8 cellular contexts compared by ENCODE assay signal in genomic region chr1:37811027-37811655, GRCh38. TPM values are rescaled to one million over a fixed set of nuclear protein-coding genes. Genes with fewer than 3 reads are reported as not detected.
DNase-seq lines count a peak whose midpoint lies in the region; ATAC-seq and TF ChIP-seq lines count a peak whose summit lies in the region.

No MANE protein-coding gene starts in this region.

- peak overlapping the region in 8 of 10 donors; percentile 24 to 79 (median 49) for H3K27ac Mint-ChIP-seq in naive thymus-derived CD8-positive, alpha-beta T cell

- DNase-seq in EH (ENCODE audit: low read depth) (peak; percentile 82), KG1 (lab: John Stamatoyannopoulos, UW) (peak; percentile 9), OCI-M1 (lab: John Stamatoyannopoulos, UW) (peak; percentile 92), activated T-cell treated with anti-CD3 and anti-CD28 coated beads for 4 hours (peak; percentile 48), erythroblast (lab: John Stamatoyannopoulos, UW) (peak; percentile 77 to 90), testis (peak; percentile 78)
- peak; percentile 36 to 73 (median 53) for DNase-seq in naive thymus-derived CD8-positive, alpha-beta T cell

- H3K36me3 ChIP-seq in testis (ENCODE audit: low read depth, missing control alignments): no peaks in the 10 kb centered on the region

- H3K4me3 ChIP-seq in testis: no peak overlapping the region

- no peaks in the 10 kb centered on the region for H3K27me3 Mint-ChIP-seq in naive thymus-derived CD8-positive, alpha-beta T cell

- no peaks in the 10 kb centered on the region for H3K27me3 ChIP-seq in testis

- peak overlapping the region in 4 of 10 donors; percentile 22 to 53 (median 39) for H3K4me3 Mint-ChIP-seq in naive thymus-derived CD8-positive, alpha-beta T cell

- TF ChIP-seq CTCF in testis (IDR thresholded peaks at IDR 0.05): peak; percentile 41 to 73 (median 48)

- peaks cover 0 to 26% (median 0%) of the 10 kb centered on the region in 3 donors for H3K36me3 Mint-ChIP-seq in naive thymus-derived CD8-positive, alpha-beta T cell

- TF ChIP-seq POLR2A in erythroblast (IDR thresholded peaks at IDR 0.05; ENCODE audit: low read length) (no peak), testis (IDR thresholded peaks at IDR 0.05) (no peak)

- POLR2A ChIA-PET in naive thymus-derived CD8-positive, alpha-beta T cell (lab: Charles Lee): no interaction called here

- H3K9me3 Mint-ChIP-seq in naive thymus-derived CD8-positive, alpha-beta T cell: no peaks in the 10 kb centered on the region

- H3K4me1 ChIP-seq in testis: peaks cover 32% of the 10 kb centered on the region

- WGBS in testis, 2 donors: 33 to 43% methylated on average over 7 of the region's 7 CpGs

- peaks cover 8 to 36% (median 31%) of the 10 kb centered on the region in 4 donors for H3K4me1 Mint-ChIP-seq in naive thymus-derived CD8-positive, alpha-beta T cell

- intact Hi-C loops in testis (cut with DNase I; ENCODE audit: low total_unique reads): no loop called here

- H3K27ac ChIP-seq in testis: no peak overlapping the region

- peak in 1 of 2 donors; percentile 36 for ATAC-seq in naive thymus-derived CD8-positive, alpha-beta T cell
- no peak for ATAC-seq in GM19328 (IDR thresholded peaks at IDR 0.05; ENCODE audit: unreplicated experiment)

- H3K9me3 ChIP-seq in testis: no peaks in the 10 kb centered on the region

RNA-seq across cellular contexts. Expression of gene YRDC, which starts 3.1 kb away (rescaled TPM):
- 10 to 100 TPM; 16.6 to 18.5 TPM for total RNA-seq in naive thymus-derived CD8-positive, alpha-beta T cell
- 10 to 100 TPM; 14.8 to 34.3 (median 23.0) TPM for polyA plus RNA-seq in naive thymus-derived CD8-positive, alpha-beta T cell
- total RNA-seq in testis: 10 to 100 TPM; 42.8 to 46.7 TPM
- 39.7 TPM for polyA plus RNA-seq in testis (ENCODE audit: insufficient read depth, low read depth, low replicate concordance)

RNA-seq across cellular contexts. Expression of gene C1orf122, which starts 3.6 kb away (rescaled TPM):
- total RNA-seq in naive thymus-derived CD8-positive, alpha-beta T cell: 10 to 100 TPM; 15.1 to 16.4 TPM
- polyA plus RNA-seq in naive thymus-derived CD8-positive, alpha-beta T cell: 10 to 100 TPM; 28.5 to 30.5 (median 29.2) TPM
- total RNA-seq in testis: 100 to 1,000 TPM; 147 to 188 TPM
- polyA plus RNA-seq in testis (ENCODE audit: insufficient read depth, low read depth, low replicate concordance): 48.1 TPM

RNA-seq across cellular contexts. Expression of gene MANEAL, which starts 17.5 kb away (rescaled TPM):
- total RNA-seq in naive thymus-derived CD8-positive, alpha-beta T cell: 1 to 10 TPM; 1.0 to 1.1 TPM
- 1 to 10 TPM in 2 of 3 donors, under 1 TPM in 1; 0.23 to 1.4 (median 1.0) TPM for polyA plus RNA-seq in naive thymus-derived CD8-positive, alpha-beta T cell
- total RNA-seq in testis: 10 to 100 TPM in 1 of 2 donors, 1 to 10 TPM in 1; 7.9 to 11.0 TPM
- polyA plus RNA-seq in testis (ENCODE audit: insufficient read depth, low read depth, low replicate concordance): 6.9 TPM

RNA-seq across cellular contexts. Expression of gene EPHA10, which starts 46.2 kb away (rescaled TPM):
- not detected for total RNA-seq in naive thymus-derived CD8-positive, alpha-beta T cell
- polyA plus RNA-seq in naive thymus-derived CD8-positive, alpha-beta T cell: not detected
- 10 to 100 TPM; 55.3 to 71.7 TPM for total RNA-seq in testis
- polyA plus RNA-seq in testis (ENCODE audit: insufficient read depth, low read depth, low replicate concordance): 64.2 TPM

RNA-seq across cellular contexts. Expression of gene MTF1, which starts 48.3 kb away (rescaled TPM):
- total RNA-seq in naive thymus-derived CD8-positive, alpha-beta T cell: 10 to 100 TPM; 26.6 to 28.1 TPM
- 10 to 100 TPM; 10.3 to 23.1 (median 14.5) TPM for polyA plus RNA-seq in naive thymus-derived CD8-positive, alpha-beta T cell
- total RNA-seq in testis: 10 to 100 TPM; 12.8 to 16.8 TPM
- polyA plus RNA-seq in testis (ENCODE audit: insufficient read depth, low read depth, low replicate concordance): 35.9 TPM

Comparison
In these comparisons a context has a peak if more than half of its experiments do, and no peak if none do; other contexts are left out.
1. DNase-seq: peak in every context shown above with its lines; median percentile 92 in OCI-M1; 84 in erythroblast; 82 in EH; 78 in testis; 53 in naive thymus-derived CD8-positive, alpha-beta T cell; 48 in activated T-cell treated with anti-CD3 and anti-CD28 coated beads for 4 hours; 9 in KG1.
2. RNA of gene C1orf122, which starts 3.6 kb away (total RNA-seq): 147 to 188 TPM in testis; 15.1 to 16.4 TPM in naive thymus-derived CD8-positive, alpha-beta T cell; every median in the first group is over 4 times any median in the second.
3. RNA of gene MANEAL, which starts 17.5 kb away (total RNA-seq): 7.9 to 11.0 TPM in testis; 1.0 to 1.1 TPM in naive thymus-derived CD8-positive, alpha-beta T cell; every median in the first group is over 4 times any median in the second.